Comparison of ENCODE assay signal across 1 cellular context in genomic region chr5:133423618-133424282, GRCh38.
TF ChIP-seq lines count a peak whose summit lies in the region.

No MANE protein-coding gene starts in this region.

TF ChIP-seq in HEK293, 187 proteins besides CTCF, POLR2A, EP300 and RAD21 (continued from another document and continues in another):
- TF ChIP-seq, protein P1, sequence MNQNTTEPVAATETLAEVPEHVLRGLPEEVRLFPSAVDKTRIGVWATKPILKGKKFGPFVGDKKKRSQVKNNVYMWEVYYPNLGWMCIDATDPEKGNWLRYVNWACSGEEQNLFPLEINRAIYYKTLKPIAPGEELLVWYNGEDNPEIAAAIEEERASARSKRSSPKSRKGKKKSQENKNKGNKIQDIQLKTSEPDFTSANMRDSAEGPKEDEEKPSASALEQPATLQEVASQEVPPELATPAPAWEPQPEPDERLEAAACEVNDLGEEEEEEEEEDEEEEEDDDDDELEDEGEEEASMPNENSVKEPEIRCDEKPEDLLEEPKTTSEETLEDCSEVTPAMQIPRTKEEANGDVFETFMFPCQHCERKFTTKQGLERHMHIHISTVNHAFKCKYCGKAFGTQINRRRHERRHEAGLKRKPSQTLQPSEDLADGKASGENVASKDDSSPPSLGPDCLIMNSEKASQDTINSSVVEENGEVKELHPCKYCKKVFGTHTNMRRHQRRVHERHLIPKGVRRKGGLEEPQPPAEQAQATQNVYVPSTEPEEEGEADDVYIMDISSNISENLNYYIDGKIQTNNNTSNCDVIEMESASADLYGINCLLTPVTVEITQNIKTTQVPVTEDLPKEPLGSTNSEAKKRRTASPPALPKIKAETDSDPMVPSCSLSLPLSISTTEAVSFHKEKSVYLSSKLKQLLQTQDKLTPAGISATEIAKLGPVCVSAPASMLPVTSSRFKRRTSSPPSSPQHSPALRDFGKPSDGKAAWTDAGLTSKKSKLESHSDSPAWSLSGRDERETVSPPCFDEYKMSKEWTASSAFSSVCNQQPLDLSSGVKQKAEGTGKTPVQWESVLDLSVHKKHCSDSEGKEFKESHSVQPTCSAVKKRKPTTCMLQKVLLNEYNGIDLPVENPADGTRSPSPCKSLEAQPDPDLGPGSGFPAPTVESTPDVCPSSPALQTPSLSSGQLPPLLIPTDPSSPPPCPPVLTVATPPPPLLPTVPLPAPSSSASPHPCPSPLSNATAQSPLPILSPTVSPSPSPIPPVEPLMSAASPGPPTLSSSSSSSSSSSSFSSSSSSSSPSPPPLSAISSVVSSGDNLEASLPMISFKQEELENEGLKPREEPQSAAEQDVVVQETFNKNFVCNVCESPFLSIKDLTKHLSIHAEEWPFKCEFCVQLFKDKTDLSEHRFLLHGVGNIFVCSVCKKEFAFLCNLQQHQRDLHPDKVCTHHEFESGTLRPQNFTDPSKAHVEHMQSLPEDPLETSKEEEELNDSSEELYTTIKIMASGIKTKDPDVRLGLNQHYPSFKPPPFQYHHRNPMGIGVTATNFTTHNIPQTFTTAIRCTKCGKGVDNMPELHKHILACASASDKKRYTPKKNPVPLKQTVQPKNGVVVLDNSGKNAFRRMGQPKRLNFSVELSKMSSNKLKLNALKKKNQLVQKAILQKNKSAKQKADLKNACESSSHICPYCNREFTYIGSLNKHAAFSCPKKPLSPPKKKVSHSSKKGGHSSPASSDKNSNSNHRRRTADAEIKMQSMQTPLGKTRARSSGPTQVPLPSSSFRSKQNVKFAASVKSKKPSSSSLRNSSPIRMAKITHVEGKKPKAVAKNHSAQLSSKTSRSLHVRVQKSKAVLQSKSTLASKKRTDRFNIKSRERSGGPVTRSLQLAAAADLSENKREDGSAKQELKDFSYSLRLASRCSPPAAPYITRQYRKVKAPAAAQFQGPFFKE (tag by site-specific recombination; IDR thresholded peaks at IDR 0.05; ENCODE audit: borderline replicate concordance): no peak
- TF ChIP-seq ZNF157 (tag by site-specific recombination; IDR thresholded peaks at IDR 0.05) (no peak), ZBTB8A (tag by site-specific recombination; IDR thresholded peaks at IDR 0.05) (no peak), SETDB1 (IDR thresholded peaks at IDR 0.05; ENCODE audit: insufficient read length, low read length) (no peak), ZNF513 (tag by site-specific recombination; IDR thresholded peaks at IDR 0.05) (no peak), GLI4 (tag by site-specific recombination; IDR thresholded peaks at IDR 0.05) (no peak), ZNF146 (tag by site-specific recombination; IDR thresholded peaks at IDR 0.05) (no peak), ZNF707 (tag by site-specific recombination; IDR thresholded peaks at IDR 0.05) (no peak), ZNF76 (tag by site-specific recombination; IDR thresholded peaks at IDR 0.05; ENCODE audit: borderline replicate concordance, low read depth) (0 out of 2 replicates have a peak, but pooled peaks have one; percentile 31), ZEB2 (tag by site-specific recombination; IDR thresholded peaks at IDR 0.05) (0 out of 2 replicates have a peak, but pooled peaks have one; percentile 20), ZFP37 (tag by site-specific recombination; IDR thresholded peaks at IDR 0.05) (0 out of 2 replicates have a peak, but pooled peaks have one; percentile 50), ZNF664 (tag by site-specific recombination; IDR thresholded peaks at IDR 0.05) (no peak), ZNF266 (tag by site-specific recombination; IDR thresholded peaks at IDR 0.05; ENCODE audit: low read depth) (no peak), BCL11A (tag by site-specific recombination; IDR thresholded peaks at IDR 0.05; ENCODE audit: low read depth) (no peak), YY2 (tag by site-specific recombination; IDR thresholded peaks at IDR 0.05) (peak; percentile 26; the same call in 1 of the 2 replicates), ZNF155 (tag by site-specific recombination; IDR thresholded peaks at IDR 0.05) (no peak), ZNF624 (tag by site-specific recombination; IDR thresholded peaks at IDR 0.05) (no peak), ZNF692 (tag by site-specific recombination; IDR thresholded peaks at IDR 0.05) (no peak), ZNF837 (tag by site-specific recombination; IDR thresholded peaks at IDR 0.05) (no peak), ZNF600 (tag by site-specific recombination; IDR thresholded peaks at IDR 0.05) (peak; percentile 40; the same call in 1 of the 2 replicates), ZSCAN30 (tag by site-specific recombination; IDR thresholded peaks at IDR 0.05) (peak; percentile 80; the same call in 1 of the 2 replicates), TCF7L2 (IDR thresholded peaks at IDR 0.05; ENCODE audit: borderline replicate concordance, low read depth, low read length) (no peak), ZNF10 (tag by site-specific recombination; IDR thresholded peaks at IDR 0.05) (no peak), ZNF514 (tag by site-specific recombination; IDR thresholded peaks at IDR 0.05) (no peak), MEIS1 (CRISPR knock-in tag; IDR thresholded peaks at IDR 0.05; ENCODE audit: borderline replicate concordance) (no peak), ZXDB (tag by site-specific recombination; IDR thresholded peaks at IDR 0.05) (no peak), KLF16 (tag by site-specific recombination; IDR thresholded peaks at IDR 0.05) (no peak), BCL11B (tag by site-specific recombination; IDR thresholded peaks at IDR 0.05; ENCODE audit: low read depth) (peak; percentile 61; the same call in 1 of the 2 replicates), ZNF660 (tag by site-specific recombination; IDR thresholded peaks at IDR 0.05) (peak; percentile 73), ZNF2 (tag by site-specific recombination; IDR thresholded peaks at IDR 0.05) (peak; percentile 96), ZBTB1 (tag by site-specific recombination; IDR thresholded peaks at IDR 0.05) (no peak), ZNF677 (tag by site-specific recombination; IDR thresholded peaks at IDR 0.05) (no peak), ZNF658 (tag by site-specific recombination; IDR thresholded peaks at IDR 0.05) (no peak), ZNF19 (tag by site-specific recombination; IDR thresholded peaks at IDR 0.05; ENCODE audit: low read depth) (no peak), ZNF785 (tag by site-specific recombination; IDR thresholded peaks at IDR 0.05) (no peak), ZNF549 (tag by site-specific recombination; IDR thresholded peaks at IDR 0.05) (no peak), SP7 (tag by site-specific recombination; IDR thresholded peaks at IDR 0.05) (0 out of 2 replicates have a peak, but pooled peaks have one; percentile 44)
- TF ChIP-seq, protein P2, sequence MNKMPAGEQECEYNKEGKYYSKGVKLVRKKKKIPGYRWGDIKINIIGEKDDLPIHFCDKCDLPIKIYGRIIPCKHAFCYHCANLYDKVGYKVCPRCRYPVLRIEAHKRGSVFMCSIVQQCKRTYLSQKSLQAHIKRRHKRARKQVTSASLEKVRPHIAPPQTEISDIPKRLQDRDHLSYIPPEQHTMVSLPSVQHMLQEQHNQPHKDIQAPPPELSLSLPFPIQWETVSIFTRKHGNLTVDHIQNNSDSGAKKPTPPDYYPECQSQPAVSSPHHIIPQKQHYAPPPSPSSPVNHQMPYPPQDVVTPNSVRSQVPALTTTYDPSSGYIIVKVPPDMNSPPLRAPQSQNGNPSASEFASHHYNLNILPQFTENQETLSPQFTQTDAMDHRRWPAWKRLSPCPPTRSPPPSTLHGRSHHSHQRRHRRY (tag by site-specific recombination; IDR thresholded peaks at IDR 0.05): no peak
- TF ChIP-seq, protein P3, sequence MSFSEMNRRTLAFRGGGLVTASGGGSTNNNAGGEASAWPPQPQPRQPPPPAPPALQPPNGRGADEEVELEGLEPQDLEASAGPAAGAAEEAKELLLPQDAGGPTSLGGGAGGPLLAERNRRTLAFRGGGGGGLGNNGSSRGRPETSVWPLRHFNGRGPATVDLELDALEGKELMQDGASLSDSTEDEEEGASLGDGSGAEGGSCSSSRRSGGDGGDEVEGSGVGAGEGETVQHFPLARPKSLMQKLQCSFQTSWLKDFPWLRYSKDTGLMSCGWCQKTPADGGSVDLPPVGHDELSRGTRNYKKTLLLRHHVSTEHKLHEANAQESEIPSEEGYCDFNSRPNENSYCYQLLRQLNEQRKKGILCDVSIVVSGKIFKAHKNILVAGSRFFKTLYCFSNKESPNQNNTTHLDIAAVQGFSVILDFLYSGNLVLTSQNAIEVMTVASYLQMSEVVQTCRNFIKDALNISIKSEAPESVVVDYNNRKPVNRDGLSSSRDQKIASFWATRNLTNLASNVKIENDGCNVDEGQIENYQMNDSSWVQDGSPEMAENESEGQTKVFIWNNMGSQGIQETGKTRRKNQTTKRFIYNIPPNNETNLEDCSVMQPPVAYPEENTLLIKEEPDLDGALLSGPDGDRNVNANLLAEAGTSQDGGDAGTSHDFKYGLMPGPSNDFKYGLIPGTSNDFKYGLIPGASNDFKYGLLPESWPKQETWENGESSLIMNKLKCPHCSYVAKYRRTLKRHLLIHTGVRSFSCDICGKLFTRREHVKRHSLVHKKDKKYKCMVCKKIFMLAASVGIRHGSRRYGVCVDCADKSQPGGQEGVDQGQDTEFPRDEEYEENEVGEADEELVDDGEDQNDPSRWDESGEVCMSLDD (tag by site-specific recombination; IDR thresholded peaks at IDR 0.05): no peak
- TF ChIP-seq, protein P4, sequence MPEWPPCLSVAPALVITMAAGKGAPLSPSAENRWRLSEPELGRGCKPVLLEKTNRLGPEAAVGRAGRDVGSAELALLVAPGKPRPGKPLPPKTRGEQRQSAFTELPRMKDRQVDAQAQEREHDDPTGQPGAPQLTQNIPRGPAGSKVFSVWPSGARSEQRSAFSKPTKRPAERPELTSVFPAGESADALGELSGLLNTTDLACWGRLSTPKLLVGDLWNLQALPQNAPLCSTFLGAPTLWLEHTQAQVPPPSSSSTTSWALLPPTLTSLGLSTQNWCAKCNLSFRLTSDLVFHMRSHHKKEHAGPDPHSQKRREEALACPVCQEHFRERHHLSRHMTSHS (tag by site-specific recombination; IDR thresholded peaks at IDR 0.05): no peak
- TF ChIP-seq, protein P5, sequence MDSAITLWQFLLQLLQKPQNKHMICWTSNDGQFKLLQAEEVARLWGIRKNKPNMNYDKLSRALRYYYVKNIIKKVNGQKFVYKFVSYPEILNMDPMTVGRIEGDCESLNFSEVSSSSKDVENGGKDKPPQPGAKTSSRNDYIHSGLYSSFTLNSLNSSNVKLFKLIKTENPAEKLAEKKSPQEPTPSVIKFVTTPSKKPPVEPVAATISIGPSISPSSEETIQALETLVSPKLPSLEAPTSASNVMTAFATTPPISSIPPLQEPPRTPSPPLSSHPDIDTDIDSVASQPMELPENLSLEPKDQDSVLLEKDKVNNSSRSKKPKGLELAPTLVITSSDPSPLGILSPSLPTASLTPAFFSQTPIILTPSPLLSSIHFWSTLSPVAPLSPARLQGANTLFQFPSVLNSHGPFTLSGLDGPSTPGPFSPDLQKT (IDR thresholded peaks at IDR 0.05; ENCODE audit: borderline replicate concordance, low read depth, low read length): no peak
- TF ChIP-seq, protein P6, sequence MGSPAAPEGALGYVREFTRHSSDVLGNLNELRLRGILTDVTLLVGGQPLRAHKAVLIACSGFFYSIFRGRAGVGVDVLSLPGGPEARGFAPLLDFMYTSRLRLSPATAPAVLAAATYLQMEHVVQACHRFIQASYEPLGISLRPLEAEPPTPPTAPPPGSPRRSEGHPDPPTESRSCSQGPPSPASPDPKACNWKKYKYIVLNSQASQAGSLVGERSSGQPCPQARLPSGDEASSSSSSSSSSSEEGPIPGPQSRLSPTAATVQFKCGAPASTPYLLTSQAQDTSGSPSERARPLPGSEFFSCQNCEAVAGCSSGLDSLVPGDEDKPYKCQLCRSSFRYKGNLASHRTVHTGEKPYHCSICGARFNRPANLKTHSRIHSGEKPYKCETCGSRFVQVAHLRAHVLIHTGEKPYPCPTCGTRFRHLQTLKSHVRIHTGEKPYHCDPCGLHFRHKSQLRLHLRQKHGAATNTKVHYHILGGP (tag by site-specific recombination; IDR thresholded peaks at IDR 0.05): no peak
- TF ChIP-seq, protein P7, sequence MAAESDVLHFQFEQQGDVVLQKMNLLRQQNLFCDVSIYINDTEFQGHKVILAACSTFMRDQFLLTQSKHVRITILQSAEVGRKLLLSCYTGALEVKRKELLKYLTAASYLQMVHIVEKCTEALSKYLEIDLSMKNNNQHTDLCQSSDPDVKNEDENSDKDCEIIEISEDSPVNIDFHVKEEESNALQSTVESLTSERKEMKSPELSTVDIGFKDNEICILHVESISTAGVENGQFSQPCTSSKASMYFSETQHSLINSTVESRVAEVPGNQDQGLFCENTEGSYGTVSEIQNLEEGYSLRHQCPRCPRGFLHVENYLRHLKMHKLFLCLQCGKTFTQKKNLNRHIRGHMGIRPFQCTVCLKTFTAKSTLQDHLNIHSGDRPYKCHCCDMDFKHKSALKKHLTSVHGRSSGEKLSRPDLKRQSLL (tag by site-specific recombination; IDR thresholded peaks at IDR 0.05): peak; percentile 82
- TF ChIP-seq, protein P8, sequence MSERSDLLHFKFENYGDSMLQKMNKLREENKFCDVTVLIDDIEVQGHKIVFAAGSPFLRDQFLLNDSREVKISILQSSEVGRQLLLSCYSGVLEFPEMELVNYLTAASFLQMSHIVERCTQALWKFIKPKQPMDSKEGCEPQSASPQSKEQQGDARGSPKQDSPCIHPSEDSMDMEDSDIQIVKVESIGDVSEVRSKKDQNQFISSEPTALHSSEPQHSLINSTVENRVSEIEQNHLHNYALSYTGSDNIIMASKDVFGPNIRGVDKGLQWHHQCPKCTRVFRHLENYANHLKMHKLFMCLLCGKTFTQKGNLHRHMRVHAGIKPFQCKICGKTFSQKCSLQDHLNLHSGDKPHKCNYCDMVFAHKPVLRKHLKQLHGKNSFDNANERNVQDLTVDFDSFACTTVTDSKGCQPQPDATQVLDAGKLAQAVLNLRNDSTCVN (tag by site-specific recombination; optimal IDR thresholded peaks at IDR 0.05): peak; percentile 32
